ENCODE assay signal across 33 cellular contexts in the genomic region with DNA sequence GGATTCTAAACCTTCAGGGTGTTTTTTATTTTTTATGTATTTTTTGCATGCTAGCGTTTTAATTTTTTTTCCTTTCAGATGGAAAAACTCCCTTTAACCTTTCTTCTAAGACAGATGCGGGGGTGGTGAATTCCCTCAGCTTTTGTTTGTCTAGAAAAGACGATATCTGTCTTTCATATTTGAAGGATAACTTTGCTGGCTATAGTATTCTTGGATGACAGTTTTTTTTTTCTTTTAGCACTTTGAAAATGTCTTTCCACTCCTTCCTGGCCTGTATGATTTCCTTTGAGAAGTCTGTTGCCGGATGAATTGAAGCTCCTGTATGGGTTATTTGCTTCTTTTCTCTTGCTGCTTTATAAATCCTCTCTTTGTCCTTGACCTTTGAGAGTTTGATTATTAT.
"Had no signal": no experiment of that assay in that cellular context is flagged by ENCODE, and none has a peak within 500 bp of the region (broad histone marks: within the 10 kb centered on the region; RNA-seq: fewer than 3 reads in every experiment).

No MANE protein-coding gene starts in this region.

- H3K36me3 ChIP-seq: MG63 had no signal

- DNase-seq: Karpas-422, Kasumi-1, MG63, MM.1S, MV-4-11, NCI-H1048, NCI-H1092, NCI-H1092 treated with DMSO at 0.1 percent for 48 hours, NCI-H1105, NCI-H1105 treated with DMSO at 0.1 percent for 48 hours, NCI-H1417 treated with DMSO at 0.1 percent for 48 hours, NCI-H1436, NCI-H1436 treated with DMSO at 0.1 percent for 48 hours, NCI-H146, NCI-H1694, NCI-H1694 treated with DMSO at 0.1 percent for 48 hours, NCI-H187, NCI-H187 treated with DMSO at 0.1 percent for 48 hours, NCI-H1930, NCI-H2029, NCI-H2029 treated with DMSO at 0.1 percent for 48 hours, NCI-H2081, NCI-H2081 treated with DMSO at 0.1 percent for 48 hours, NCI-H2107, NCI-H2171, NCI-H2227 treated with DMSO at 0.1 percent for 48 hours, NCI-H226, NCI-H345, NCI-H446, NCI-H446 treated with DMSO at 0.1 percent for 48 hours, NCI-H510A, NCI-H510A treated with DMSO at 0.1 percent for 48 hours, NCI-H524 had no signal

- H3K4me3 ChIP-seq: MG63 had no signal
